Comparison of ENCODE assay signal across 28 cellular contexts in genomic region chr5:168111433-168111832, GRCh38.
"Had no signal": no experiment of that assay in that cellular context is flagged by ENCODE, and none has a peak within 500 bp of the region (broad histone marks: within the 10 kb centered on the region; RNA-seq: fewer than 3 reads in every experiment).

No MANE protein-coding gene starts in this region.

- H3K36me3 Mint-ChIP-seq: activated CD8-positive, alpha-beta memory T cell treated with anti-CD3 and anti-CD28 coated beads, Interleukin-2, amount 10 ng/mL, durations not matched to agents 7 days and 5 days; activated naive CD4-positive, alpha-beta T cell treated with anti-CD3 and anti-CD28 coated beads, Interleukin-2, amount 50 U/mL, for 24 hours; T-cell had no signal

- H3K27me3 Mint-ChIP-seq: activated B cell treated with CpG ODN at 0.5 μM for 24 hours had no signal

- DNase-seq: activated B cell treated with CpG ODN at 0.5 μM for 24 hours; activated CD4-positive, alpha-beta T cell treated with anti-CD3 and anti-CD28 coated beads for 1 hour; activated CD4-positive, alpha-beta T cell treated with anti-CD3 and anti-CD28 coated beads, Interleukin-2, amount 10 ng/mL, durations not matched to agents 24 days and 14 days; activated CD4-positive, alpha-beta T cell treated with anti-CD3 and anti-CD28 coated beads, Interleukin-2, amount 50 U/mL, for 48 hours; activated CD8-positive, alpha-beta memory T cell treated with anti-CD3 and anti-CD28 coated beads, Interleukin-2, amount 10 ng/mL, durations not matched to agents 7 days and 5 days; activated effector memory CD4-positive, alpha-beta T cell treated with Interleukin-2 at 50 U/mL for 16 hours; activated naive CD4-positive, alpha-beta T cell; activated T-cell treated with anti-CD3 and anti-CD28 coated beads, Interleukin-2, amount 50 U/mL, for 24 hours; aorta; central memory CD4-positive, alpha-beta T cell; Karpas-422; MM.1S; NCI-H1092; NCI-H1417 treated with DMSO at 0.1 percent for 48 hours; NCI-H1694 treated with DMSO at 0.1 percent for 48 hours; NCI-H2029 treated with DMSO at 0.1 percent for 48 hours; NCI-H345; NCI-H510A; NCI-H526 treated with DMSO at 0.1 percent for 48 hours; PC-3; SHP77 treated with DMSO at 0.1 percent for 48 hours; T-cell; T-helper 2 cell; T1000 had no signal

- H3K4me1 Mint-ChIP-seq: activated B cell treated with CpG ODN at 0.5 μM for 24 hours; activated CD4-positive, alpha-beta T cell treated with anti-CD3 and anti-CD28 coated beads, Interleukin-2, amount 10 ng/mL, durations not matched to agents 24 days and 14 days; activated CD8-positive, alpha-beta memory T cell treated with anti-CD3 and anti-CD28 coated beads, Interleukin-2, amount 10 ng/mL, durations not matched to agents 7 days and 5 days; activated naive CD4-positive, alpha-beta T cell treated with anti-CD3 and anti-CD28 coated beads, Interleukin-2, amount 50 U/mL, for 24 hours; T-cell had no signal

- H3K4me1 ChIP-seq: breast epithelium had no signal

- H3K4me3 ChIP-seq: breast epithelium, K562 had no signal

- H3K4me3 Mint-ChIP-seq: activated B cell treated with CpG ODN at 0.5 μM for 24 hours; activated CD4-positive, alpha-beta T cell treated with anti-CD3 and anti-CD28 coated beads, Interleukin-2, amount 10 ng/mL, durations not matched to agents 24 days and 14 days; activated CD8-positive, alpha-beta memory T cell treated with anti-CD3 and anti-CD28 coated beads, Interleukin-2, amount 10 ng/mL, durations not matched to agents 7 days and 5 days; activated naive CD4-positive, alpha-beta T cell treated with anti-CD3 and anti-CD28 coated beads, Interleukin-2, amount 50 U/mL, for 24 hours; activated T-cell treated with anti-CD3 and anti-CD28 coated beads, Interleukin-2, amount 50 U/mL, for 24 hours; activated T-helper 1 cell treated with anti-CD3 and anti-CD28 coated beads, Interleukin-12 subunit alpha, Interleukin-12 subunit beta, Interleukin-2, Interleukin-4 antibody, amounts not matched to agents 30 ng/mL and 10 ng/mL and 1 ng/mL, durations not matched to agents 14 hours and 24 hours and 36 hours; T-cell had no signal

- H3K36me3 ChIP-seq: breast epithelium had no signal

- ATAC-seq: activated CD8-positive, alpha-beta memory T cell treated with anti-CD3 and anti-CD28 coated beads, Interleukin-2, amount 10 ng/mL, durations not matched to agents 7 days and 5 days; K562; PC-3; T-cell had no signal

- H3K27ac ChIP-seq: breast epithelium had no signal

- H3K27me3 ChIP-seq: breast epithelium had no signal

- H3K9me3 Mint-ChIP-seq: activated B cell treated with CpG ODN at 0.5 μM for 24 hours; activated CD4-positive, alpha-beta T cell treated with anti-CD3 and anti-CD28 coated beads, Interleukin-2, amount 10 ng/mL, durations not matched to agents 24 days and 14 days; activated naive CD4-positive, alpha-beta T cell treated with anti-CD3 and anti-CD28 coated beads, Interleukin-2, amount 50 U/mL, for 24 hours; activated T-cell treated with anti-CD3 and anti-CD28 coated beads, Interleukin-2, amount 50 U/mL, for 24 hours; activated T-helper 1 cell treated with anti-CD3 and anti-CD28 coated beads, Interleukin-12 subunit alpha, Interleukin-12 subunit beta, Interleukin-2, Interleukin-4 antibody, amounts not matched to agents 30 ng/mL and 10 ng/mL and 1 ng/mL, durations not matched to agents 14 hours and 24 hours and 36 hours; T-cell had no signal

- H3K9me3 ChIP-seq: breast epithelium had no signal

- H3K27ac Mint-ChIP-seq: activated B cell treated with CpG ODN at 0.5 μM for 24 hours; activated CD4-positive, alpha-beta T cell treated with anti-CD3 and anti-CD28 coated beads, Interleukin-2, amount 10 ng/mL, durations not matched to agents 24 days and 14 days; activated CD8-positive, alpha-beta memory T cell treated with anti-CD3 and anti-CD28 coated beads, Interleukin-2, amount 10 ng/mL, durations not matched to agents 7 days and 5 days; activated naive CD4-positive, alpha-beta T cell treated with anti-CD3 and anti-CD28 coated beads, Interleukin-2, amount 50 U/mL, for 24 hours; activated T-cell treated with anti-CD3 and anti-CD28 coated beads, Interleukin-2, amount 50 U/mL, for 24 hours; activated T-helper 1 cell treated with anti-CD3 and anti-CD28 coated beads, Interleukin-12 subunit alpha, Interleukin-12 subunit beta, Interleukin-2, Interleukin-4 antibody, amounts not matched to agents 30 ng/mL and 10 ng/mL and 1 ng/mL, durations not matched to agents 14 hours and 24 hours and 36 hours; T-cell had no signal
